In genomic region chr14:51093371-51094281, GRCh38 we compare ENCODE assay signal across 9 cellular contexts. TPM values are rescaled to one million over a fixed set of nuclear protein-coding genes. Genes with fewer than 3 reads are reported as not detected.
A peak's percentile ranks its signal among the peaks of the same experiment; 100 is the strongest.
DNase-seq lines count a peak whose midpoint lies in the region; ATAC-seq, FAIRE-seq and TF ChIP-seq lines count a peak whose summit lies in the region.
"Had no signal": no experiment of that assay in that cellular context is flagged by ENCODE, and none has a peak within 500 bp of the region (broad histone marks: within the 10 kb centered on the region; RNA-seq: fewer than 3 reads in every experiment).

No MANE protein-coding gene starts in this region.

- no peaks in the 10 kb centered on the region for H3K9me3 ChIP-seq in ascending aorta

- no peak for TF ChIP-seq CTCF in CD14-positive monocyte (IDR thresholded peaks at IDR 0.05)
- no peak for TF ChIP-seq CTCF in ascending aorta (IDR thresholded peaks at IDR 0.05)

- peaks cover 3 to 9% of the 10 kb centered on the region in 2 donors for H3K36me3 Mint-ChIP-seq in CD14-positive monocyte
- no peaks in the 10 kb centered on the region for H3K36me3 Mint-ChIP-seq in IgD-negative memory B cell
- no peaks in the 10 kb centered on the region for H3K36me3 Mint-ChIP-seq in immature natural killer cell

- ATAC-seq in GM18873 (IDR thresholded peaks at IDR 0.05; ENCODE audit: low FRiP score, unreplicated experiment): no peak

- peak overlapping the region; percentile 61 to 73 for H3K4me3 ChIP-seq in ascending aorta
- H3K4me3 ChIP-seq: lung had no signal

- H3K4me3 Mint-ChIP-seq in CD14-positive monocyte: peak overlapping the region; percentile 84 to 96
- peak overlapping the region; percentile 94 to 99 (median 98) for H3K4me3 Mint-ChIP-seq in IgD-negative memory B cell
- H3K4me3 Mint-ChIP-seq in immature natural killer cell: peak overlapping the region; percentile 73 to 92 (median 88)

- peaks cover 0 to 20% (median 4%) of the 10 kb centered on the region in 7 donors for H3K9me3 Mint-ChIP-seq in CD14-positive monocyte
- no peaks in the 10 kb centered on the region for H3K9me3 Mint-ChIP-seq in IgD-negative memory B cell
- no peaks in the 10 kb centered on the region for H3K9me3 Mint-ChIP-seq in immature natural killer cell

- H3K4me1 ChIP-seq in ascending aorta: peaks cover 6 to 14% of the 10 kb centered on the region in 2 donors

- H3K27ac Mint-ChIP-seq in CD14-positive monocyte: no peak overlapping the region
- peak overlapping the region in 1 of 3 donors; percentile 25 for H3K27ac Mint-ChIP-seq in IgD-negative memory B cell
- no peak overlapping the region for H3K27ac Mint-ChIP-seq in immature natural killer cell

- no peak for FAIRE-seq in RCC 7860 (lab: Jason Lieb, UNC)

- DNase-seq in CD14-positive monocyte (ENCODE audit: low spot score) (no peak), RCC 7860 (ENCODE audit: low spot score) (peak; percentile 12), ascending aorta (ENCODE audit: low spot score in 2 of 2) (peak in 1 of 2 donors; percentile 63), immature natural killer cell (no peak), AG20443 (ENCODE audit: low spot score) (no peak)
- peak; percentile 21 to 40 (median 34) for DNase-seq in stimulated activated CD4-positive, alpha-beta T cell treated with anti-CD3 and anti-CD28 coated beads, Interleukin-12 subunit alpha, Interleukin-12 subunit beta, amount 100 ng/mL, for 48 hours (ENCODE audit: low read depth in 2 of 3, low spot score in 1 of 3)

- H3K27me3 Mint-ChIP-seq in CD14-positive monocyte (ENCODE audit: low read depth in 3 of 3) (peaks cover 45 to 49% (median 49%) of the 10 kb centered on the region in 3 donors), IgD-negative memory B cell (peaks cover 16% of the 10 kb centered on the region), immature natural killer cell (ENCODE audit: low read depth in 3 of 3) (peaks cover 3 to 21% (median 18%) of the 10 kb centered on the region in 3 donors)

- H3K4me1 Mint-ChIP-seq in CD14-positive monocyte (peaks cover 27% of the 10 kb centered on the region), IgD-negative memory B cell (peaks cover 0 to 5% (median 5%) of the 10 kb centered on the region in 3 donors), immature natural killer cell (peaks cover 20 to 22% of the 10 kb centered on the region in 2 donors)

- H3K36me3 ChIP-seq in ascending aorta: no peaks in the 10 kb centered on the region

- intact Hi-C loops in CD14-positive monocyte (cut with micrococcal nuclease) (no loop called here), ascending aorta (cut with DNase I) (no loop called here)

- no peaks in the 10 kb centered on the region for H3K27me3 ChIP-seq in ascending aorta

- H3K27ac ChIP-seq in ascending aorta: no peak overlapping the region

RNA-seq across cellular contexts. Expression of gene TRIM9, which starts 1.3 kb away (rescaled TPM):
- polyA plus RNA-seq in CD14-positive monocyte: not detected
- 0.09 TPM for polyA plus RNA-seq in IgD-negative memory B cell
- 4.2 TPM for total RNA-seq in ascending aorta
- polyA plus RNA-seq in immature natural killer cell: under 1 TPM in 1 of 3 donors, not detected in 2; 0.17 TPM

Comparison
In these comparisons a context has a peak if more than half of its experiments do, and no peak if none do; other contexts are left out.
1. DNase-seq: peak in RCC 7860 (single experiment) and stimulated activated CD4-positive, alpha-beta T cell treated with anti-CD3 and anti-CD28 coated beads, Interleukin-12 subunit alpha, Interleukin-12 subunit beta, amount 100 ng/mL, for 48 hours (3 of 3); none in CD14-positive monocyte (single experiment), immature natural killer cell (0 of 3) and AG20443 (single experiment).
2. Peak in every context shown above with its lines, with median percentiles within 50 percentile points of each other: H3K4me3 Mint-ChIP-seq.